17 cellular contexts compared by ENCODE assay signal in the genomic region with DNA sequence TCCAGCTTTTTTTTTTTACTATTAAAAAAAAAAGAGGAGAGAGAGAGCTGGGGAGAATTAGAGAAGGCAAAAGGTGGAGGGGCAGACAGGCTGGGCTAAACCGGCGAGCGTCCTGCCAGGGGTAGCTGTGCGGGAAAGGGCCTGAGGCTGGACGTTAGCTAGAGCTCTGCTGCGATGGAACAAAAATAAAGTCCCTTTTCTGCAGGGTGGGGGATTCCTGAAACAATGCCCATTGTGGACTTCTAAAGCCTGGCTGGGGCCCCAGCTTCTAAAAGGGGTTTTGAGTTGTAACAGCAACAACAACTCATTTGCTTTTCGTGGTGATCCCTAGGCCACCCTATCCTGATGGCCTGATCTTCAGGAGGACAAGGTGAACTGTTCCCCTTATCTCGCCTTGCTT.
"Had no signal": no experiment of that assay in that cellular context is flagged by ENCODE, and none has a peak within 500 bp of the region (broad histone marks: within the 10 kb centered on the region; RNA-seq: fewer than 3 reads in every experiment).

No MANE protein-coding gene starts in this region.

- H3K36me3 ChIP-seq: heart left ventricle, neutrophil, right atrium auricular region, stomach, thoracic aorta had no signal

- FAIRE-seq: islet of Langerhans, small intestine had no signal

- ATAC-seq: heart left ventricle, natural killer cell had no signal

- H3K4me3 ChIP-seq: heart left ventricle, right atrium auricular region, stomach, thoracic aorta had no signal

- H3K4me1 ChIP-seq: right atrium auricular region, stomach had no signal

- H3K4me1 Mint-ChIP-seq: central memory CD8-positive, alpha-beta T cell; natural killer cell had no signal

- H3K9me3 Mint-ChIP-seq: central memory CD8-positive, alpha-beta T cell; natural killer cell had no signal

- H3K27me3 ChIP-seq: heart left ventricle, neutrophil, right atrium auricular region, stomach had no signal

- H3K4me3 Mint-ChIP-seq: central memory CD8-positive, alpha-beta T cell; natural killer cell had no signal

- H3K27me3 Mint-ChIP-seq: central memory CD8-positive, alpha-beta T cell had no signal

- H3K9me3 ChIP-seq: heart left ventricle, neutrophil, right atrium auricular region, stomach, thoracic aorta had no signal

- DNase-seq: cortex of kidney; foreskin melanocyte; heart left ventricle; hypothalamus; kidney glomerular epithelial cell; natural killer cell; small intestine; stimulated activated CD4-positive, alpha-beta T cell treated with anti-CD3 and anti-CD28 coated beads, Interleukin-12 subunit alpha, Interleukin-12 subunit beta, amount 100 ng/mL, for 4 hours; stimulated activated naive CD4-positive, alpha-beta T cell; stomach; substantia nigra; trophoblast cell had no signal

- H3K36me3 Mint-ChIP-seq: natural killer cell had no signal

- H3K27ac ChIP-seq: neutrophil, right atrium auricular region, stomach, thoracic aorta had no signal

- H3K27ac Mint-ChIP-seq: natural killer cell had no signal
